ENCODE assay signal across 13 cellular contexts in the genomic region with DNA sequence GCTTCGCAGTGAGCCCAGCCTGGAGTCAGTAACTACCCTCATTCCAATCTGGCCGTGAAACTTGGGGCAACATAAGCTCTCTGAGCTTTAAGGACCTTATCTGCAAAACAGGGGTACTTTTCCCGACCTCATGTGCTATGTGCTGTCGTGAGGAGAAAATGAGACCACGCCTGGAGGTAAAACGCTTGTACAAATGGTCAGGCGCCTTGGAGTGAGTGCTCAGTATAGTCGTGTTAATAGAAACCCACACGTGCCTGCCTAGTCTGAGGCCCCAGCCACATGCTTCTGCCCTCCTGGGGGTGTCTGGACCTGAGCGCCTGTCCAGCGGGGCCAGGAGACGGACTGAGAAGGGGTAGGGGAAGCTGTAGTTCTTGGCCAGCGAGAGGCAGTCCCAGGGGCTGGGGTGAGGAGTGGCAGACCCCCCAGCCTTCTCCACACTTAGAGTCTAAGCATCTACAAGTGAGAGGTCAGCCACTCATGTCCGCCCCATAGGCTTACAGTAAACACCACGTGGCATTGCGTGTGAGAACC. TPM values are rescaled to one million over a fixed set of nuclear protein-coding genes. Genes with fewer than 3 reads are reported as not detected.
DNase-seq lines count a peak whose midpoint lies in the region; ATAC-seq and TF ChIP-seq lines count a peak whose summit lies in the region.
"Had no signal": no experiment of that assay in that cellular context is flagged by ENCODE, and none has a peak within 500 bp of the region (broad histone marks: within the 10 kb centered on the region; RNA-seq: fewer than 3 reads in every experiment).

No MANE protein-coding gene starts in this region.

- H3K36me3 ChIP-seq in PC-9 (ENCODE audit: low read depth) (no peaks in the 10 kb centered on the region), sigmoid colon (no peaks in the 10 kb centered on the region)
- H3K36me3 ChIP-seq: gastroesophageal sphincter had no signal

- no peaks in the 10 kb centered on the region for H4K20me1 ChIP-seq in PC-9 (ENCODE audit: insufficient read depth)

- 28 to 33% methylated on average over 16 of the region's 16 CpGs for WGBS in sigmoid colon, 2 donors

- no peaks in the 10 kb centered on the region for H3K9me3 Mint-ChIP-seq in memory B cell
- H3K9me3 Mint-ChIP-seq in mesothelial cell of epicardium = no peaks in the 10 kb centered on the region

- H3K27ac ChIP-seq in C4-2B (peak overlapping the region; percentile 53; the same call in 1 of the 2 replicates), PC-9 (no peak overlapping the region), sigmoid colon (no peak overlapping the region)
- H3K27ac ChIP-seq: epithelial cell of prostate, skin epidermis had no signal

- peaks cover 19% of the 10 kb centered on the region for H3K27me3 Mint-ChIP-seq in memory B cell
- H3K27me3 Mint-ChIP-seq in mesothelial cell of epicardium (ENCODE audit: low read depth) = peaks cover 57% of the 10 kb centered on the region

- ATAC-seq in memory B cell (ENCODE audit: low read depth) (no peak), GM19324 (IDR thresholded peaks at IDR 0.05; ENCODE audit: low FRiP score, unreplicated experiment) (no peak)

- peaks cover 23% of the 10 kb centered on the region for H3K27me3 ChIP-seq in PC-9 (ENCODE audit: insufficient read depth, low read depth)
- peaks cover 0 to 24% (median 3%) of the 10 kb centered on the region in 3 donors for H3K27me3 ChIP-seq in sigmoid colon

- peaks cover 3% of the 10 kb centered on the region; the same call in 1 of the 2 replicates for H3F3A ChIP-seq in PC-9 (ENCODE audit: insufficient read depth, low read depth)

- TF ChIP-seq CTCF in C4-2B (conservative IDR thresholded peaks at IDR 0.05) (no peak), GM10266 (IDR thresholded peaks at IDR 0.05; ENCODE audit: control insufficient read depth, insufficient read depth, low read depth, missing control alignments) (peak; percentile 28), PC-9 (conservative IDR thresholded peaks at IDR 0.05) (no peak), mesothelial cell of epicardium (IDR thresholded peaks at IDR 0.05; ENCODE audit: unreplicated experiment) (no peak), sigmoid colon (IDR thresholded peaks at IDR 0.05) (no peak)

- H3K36me3 Mint-ChIP-seq in memory B cell (no peaks in the 10 kb centered on the region), mesothelial cell of epicardium (no peaks in the 10 kb centered on the region)

- BruUV-seq in PC-9 (replicated peaks; lab: Mats Ljungman, UMichigan) = no TSS peak

- H3K4me1 Mint-ChIP-seq in memory B cell (peaks cover 6% of the 10 kb centered on the region), mesothelial cell of epicardium (peaks cover 3% of the 10 kb centered on the region)

- DNase-seq in GM10266 (ENCODE audit: extremely low spot score) = no peak
- DNase-seq in PC-9 = no peak
- DNase-seq in memory B cell (ENCODE audit: low spot score in 2 of 2) = no peak
- DNase-seq in mesothelial cell of epicardium (ENCODE audit: low spot score in 2 of 2, unreplicated experiment in 2 of 2) = no peak
- DNase-seq in sigmoid colon = no peak
- DNase-seq in NCI-H2081 (lab: John Stamatoyannopoulos, UW) = no peak

- CTCF ChIA-PET in PC-9 (lab: Charles Lee) = interaction anchor here (0.7 to 2.3 kb wide), 7 partner anchors 21 to 165 kb away, joined by 3 to 20 read pairs (median 7); no protein-coding TSS in a partner anchor

- peak overlapping the region; percentile 85 for H3K4me2 ChIP-seq in PC-9

- H3K9me3 ChIP-seq in PC-9 (ENCODE audit: insufficient read depth, low read depth) (no peaks in the 10 kb centered on the region), sigmoid colon (no peaks in the 10 kb centered on the region)
- H3K9me3 ChIP-seq: gastroesophageal sphincter had no signal

- H3K4me3 Mint-ChIP-seq in memory B cell = peak overlapping the region; percentile 27
- H3K4me3 Mint-ChIP-seq in mesothelial cell of epicardium = no peak overlapping the region

- POLR2A ChIA-PET in PC-9 (lab: Charles Lee; ENCODE audit: unreplicated experiment) = no interaction called here

- no peaks in the 10 kb centered on the region for H3K79me2 ChIP-seq in PC-9 (ENCODE audit: low read depth)

- intact Hi-C loops in PC-9 (cut with micrococcal nuclease; ENCODE audit: unreplicated experiment) = loop anchor here (1.0 to 10.0 kb wide), 5 partner anchors 22 to 198 kb away; partner anchors contain the start of gene CERS5
- intact Hi-C loops in sigmoid colon (cut with DNase I) = loop anchor here (1.0 to 10.0 kb wide), 4 partner anchors 91 to 211 kb away; partner anchors contain the start of gene ASIC1

- H3K27ac Mint-ChIP-seq in memory B cell (no peak overlapping the region), mesothelial cell of epicardium (no peak overlapping the region)

- no peak for TF ChIP-seq POLR2A in sigmoid colon (IDR thresholded peaks at IDR 0.05)

- H2AFZ ChIP-seq in PC-9 = no peak overlapping the region

- no peaks in the 10 kb centered on the region for H3K9me2 ChIP-seq in PC-9 (ENCODE audit: insufficient read depth)

- no peak for TF ChIP-seq EP300 in sigmoid colon (IDR thresholded peaks at IDR 0.05)

- H3K4me1 ChIP-seq in PC-9 (replicated peaks; ENCODE audit: insufficient read depth) = peaks cover 37% of the 10 kb centered on the region
- peaks cover 0 to 13% (median 12%) of the 10 kb centered on the region in 4 donors for H3K4me1 ChIP-seq in sigmoid colon

- H3K4me3 ChIP-seq in PC-9 (no peak overlapping the region), sigmoid colon (no peak overlapping the region)
- H3K4me3 ChIP-seq: GM12878 had no signal

RNA-seq across cellular contexts. Expression of gene AQP5, which starts 4.9 kb away (rescaled TPM):
- 0.31 and 0.45 TPM in 2 replicates for total RNA-seq in PC-9 (2021)
- total RNA-seq in mesothelial cell of epicardium = 0.16 TPM in 1 of 3 replicates, not detected in the others
- total RNA-seq in sigmoid colon = not detected
- under 1 TPM in 1 of 3 donors, not detected in 2; 0.09 TPM for polyA plus RNA-seq in sigmoid colon
- total RNA-seq: GM12878, lung microvascular endothelial cell had no signal
- polyA plus RNA-seq: GM12878 had no signal

RNA-seq across cellular contexts. Expression of gene AQP6, which starts 6.2 kb away (rescaled TPM):
- total RNA-seq in PC-9 (2021) (not detected in 2 replicates), mesothelial cell of epicardium (0.11 to 0.16 TPM (median 0.11 TPM) in 3 replicates), sigmoid colon (under 1 TPM; 0.14 to 0.83 (median 0.60) TPM)
- under 1 TPM in 1 of 3 donors, not detected in 2; 0.12 TPM for polyA plus RNA-seq in sigmoid colon
- total RNA-seq: gastroesophageal sphincter, GM12878, lung microvascular endothelial cell had no signal
- polyA plus RNA-seq: GM12878 had no signal

RNA-seq across cellular contexts. Expression of gene AQP2, which starts 16.0 kb away (rescaled TPM):
- total RNA-seq in PC-9 (2021) = not detected in 2 replicates
- not detected in 3 replicates for total RNA-seq in mesothelial cell of epicardium
- total RNA-seq in sigmoid colon = not detected
- polyA plus RNA-seq in sigmoid colon = not detected
- total RNA-seq: GM12878, lung microvascular endothelial cell had no signal
- polyA plus RNA-seq: GM12878 had no signal

RNA-seq across cellular contexts. Expression of gene RACGAP1, which starts 58.7 kb away (rescaled TPM):
- 108 and 112 TPM in 2 replicates for total RNA-seq in PC-9 (2021)
- total RNA-seq in mesothelial cell of epicardium = 28.0 to 34.8 TPM (median 29.8 TPM) in 3 replicates
- 10 to 100 TPM; 14.1 to 42.6 (median 27.0) TPM for total RNA-seq in sigmoid colon
- 10 to 100 TPM in 1 of 3 donors, 1 to 10 TPM in 2; 4.8 to 22.5 (median 8.3) TPM for polyA plus RNA-seq in sigmoid colon
